In genomic region chr3:32460031-32460749, GRCh38 we compare ENCODE assay signal across 8 cellular contexts. TPM values are rescaled to one million over a fixed set of nuclear protein-coding genes. Genes with fewer than 3 reads are reported as not detected.
DNase-seq lines count a peak whose midpoint lies in the region; ATAC-seq and TF ChIP-seq lines count a peak whose summit lies in the region.

No MANE protein-coding gene starts in this region.

- no peaks in the 10 kb centered on the region for H3K27me3 ChIP-seq in HL-60 (ENCODE audit: insufficient read depth, poor library complexity, severe bottlenecking)
- no peaks in the 10 kb centered on the region for H3K27me3 ChIP-seq in PC-9 (ENCODE audit: insufficient read depth, low read depth)

- CTCF ChIA-PET in WTC11 (lab: Charles Lee) (interaction anchor here (0.7 to 2.8 kb wide), 5 partner anchors 12 to 85 kb away, joined by 3 to 23 read pairs (median 4); partner anchors contain the start of gene CMTM7), PC-9 (lab: Charles Lee) (no interaction called here)

- H3F3A ChIP-seq in PC-9 (ENCODE audit: insufficient read depth, low read depth) = no peaks in the 10 kb centered on the region

- H3K79me2 ChIP-seq in PC-9 (ENCODE audit: low read depth) = no peaks in the 10 kb centered on the region

- H4K20me1 ChIP-seq in PC-9 (ENCODE audit: insufficient read depth) = no peaks in the 10 kb centered on the region

- peak overlapping the region; percentile 85 for H3K27ac Mint-ChIP-seq in WTC11

- DNase-seq in DMS53 treated with DMSO at 0.1 percent for 48 hours (lab: John Stamatoyannopoulos, UW; ENCODE audit: unreplicated experiment) (peak; percentile 1), HL-60 (ENCODE audit: low read depth in 1 of 2, low spot score in 1 of 2) (peak in 1 of 2 experiments; percentile 28), WTC11 (ENCODE audit: low spot score) (peak; percentile 73), PC-9 (no peak), AG08395 (ENCODE audit: low spot score) (no peak)
- DNase-seq in effector CD4-positive, alpha-beta T cell = peak; percentile 76
- peak; percentile 66 for DNase-seq in stimulated activated CD4-positive, alpha-beta T cell treated with anti-CD3 and anti-CD28 coated beads, Interleukin-4, amount 100 ng/mL, for 24 hours

- H3K9me3 ChIP-seq in PC-9 (ENCODE audit: insufficient read depth, low read depth) = no peaks in the 10 kb centered on the region

- H3K9me3 Mint-ChIP-seq in WTC11 = no peaks in the 10 kb centered on the region

- TF ChIP-seq CTCF in HL-60 (IDR thresholded peaks at IDR 0.05; ENCODE audit: insufficient read depth, low read length) (no peak), WTC11 (IDR thresholded peaks at IDR 0.05) (no peak), PC-9 (conservative IDR thresholded peaks at IDR 0.05) (no peak)

- H3K4me3 Mint-ChIP-seq in WTC11 = peak overlapping the region; percentile 46

- intact Hi-C loops in PC-9 (cut with micrococcal nuclease; ENCODE audit: unreplicated experiment) = no loop called here

- no peak overlapping the region for H3K4me3 ChIP-seq in HL-60 (replicated peaks; ENCODE audit: insufficient read depth, low read length)
- no peak overlapping the region for H3K4me3 ChIP-seq in PC-9

- H3K4me2 ChIP-seq in PC-9 = no peak overlapping the region

- no peaks in the 10 kb centered on the region for H3K27me3 Mint-ChIP-seq in WTC11 (ENCODE audit: low read depth)

- H3K27ac ChIP-seq in HL-60 (replicated peaks) (peak overlapping the region; percentile 13; the same call in 1 of the 2 replicates), PC-9 (no peak overlapping the region)

- H3K9me2 ChIP-seq in PC-9 (ENCODE audit: insufficient read depth) = no peaks in the 10 kb centered on the region

- POLR2A ChIA-PET in WTC11 (lab: Charles Lee) (interaction anchor here (1.1 kb wide), 1 partner anchor 110 kb away, joined by 4 read pairs; the partner anchor contains the start of gene DYNC1LI1), PC-9 (lab: Charles Lee; ENCODE audit: unreplicated experiment) (no interaction called here)

- no peaks in the 10 kb centered on the region for H3K4me1 ChIP-seq in PC-9 (replicated peaks; ENCODE audit: insufficient read depth)

- no peaks in the 10 kb centered on the region; the same call in 1 of the 2 replicates for H3K36me3 Mint-ChIP-seq in WTC11

- H3K36me3 ChIP-seq in PC-9 (ENCODE audit: low read depth) = no peaks in the 10 kb centered on the region

- ATAC-seq in GM21367 (IDR thresholded peaks at IDR 0.05; ENCODE audit: unreplicated experiment) = peak; percentile 82
- peak; percentile 92 for ATAC-seq in WTC11

- H3K4me1 Mint-ChIP-seq in WTC11 = peaks cover 26% of the 10 kb centered on the region

- no peak overlapping the region for H2AFZ ChIP-seq in PC-9

- no TSS peak for BruUV-seq in PC-9 (replicated peaks; lab: Mats Ljungman, UMichigan)

TF ChIP-seq in WTC11, 78 proteins besides CTCF, POLR2A, EP300 and RAD21:
- TF ChIP-seq ETV6 (CRISPR knock-in tag; IDR thresholded peaks at IDR 0.05) (0 out of 2 replicates have a peak, but pooled peaks have one; percentile 17), ELF4 (CRISPR knock-in tag; IDR thresholded peaks at IDR 0.05; ENCODE audit: low read depth) (no peak)

RNA-seq across cellular contexts. Expression of gene CMTM6, which starts 42.5 kb away (rescaled TPM):
- total RNA-seq in WTC11 (2021) (36.0 to 42.3 TPM (median 39.3 TPM) in 3 replicates), PC-9 (2021) (61.0 and 69.4 TPM in 2 replicates)

Comparison
In these comparisons a context has a peak if more than half of its experiments do, and no peak if none do; other contexts are left out.
1. DNase-seq: peak in DMS53 treated with DMSO at 0.1 percent for 48 hours (single experiment), WTC11 (single experiment), effector CD4-positive, alpha-beta T cell (single experiment) and stimulated activated CD4-positive, alpha-beta T cell treated with anti-CD3 and anti-CD28 coated beads, Interleukin-4, amount 100 ng/mL, for 24 hours (single experiment); none in PC-9 (0 of 2) and AG08395 (single experiment).